21 cellular contexts compared by ENCODE assay signal in genomic region chr1:238501290-238501689, GRCh38.
DNase-seq lines count a peak whose midpoint lies in the region; ATAC-seq, FAIRE-seq and TF ChIP-seq lines count a peak whose summit lies in the region.
"Had no signal": no experiment of that assay in that cellular context is flagged by ENCODE, and none has a peak within 500 bp of the region (broad histone marks: within the 10 kb centered on the region; RNA-seq: fewer than 3 reads in every experiment).

No MANE protein-coding gene starts in this region.

- TF ChIP-seq CTCF in HFFc6 (IDR thresholded peaks at IDR 0.05) (no peak), astrocyte (IDR thresholded peaks at IDR 0.05; ENCODE audit: insufficient read depth, low read depth, low read length) (no peak), sigmoid colon (IDR thresholded peaks at IDR 0.05) (no peak)

- no peak overlapping the region for H3K4me2 ChIP-seq in astrocyte (ENCODE audit: low read length)
- H3K4me2 ChIP-seq: BLaER1, GM23338 had no signal

- H3K4me1 ChIP-seq in astrocyte (ENCODE audit: insufficient read depth, low read length) (no peaks in the 10 kb centered on the region), sigmoid colon (no peaks in the 10 kb centered on the region)
- no peaks in the 10 kb centered on the region for H3K4me1 ChIP-seq in CD4-positive, alpha-beta memory T cell (ENCODE audit: insufficient read depth, low read length)
- H3K4me1 ChIP-seq: BLaER1 had no signal

- CTCF ChIA-PET in CD4-positive, alpha-beta memory T cell (lab: Charles Lee; ENCODE audit: partially characterized antibody): no interaction called here

- DNase-seq in EL: peak; percentile 21
- peak; percentile 18 for DNase-seq in HFFc6
- peak; percentile 10 for DNase-seq in astrocyte (ENCODE audit: low read depth)
- no peak for DNase-seq in CD4-positive, alpha-beta memory T cell
- no peak for DNase-seq in stimulated activated CD4-positive, alpha-beta T cell treated with anti-CD3 and anti-CD28 coated beads, Interleukin-1b, Interleukin-23, amount 100 ng/mL, for 48 hours
- DNase-seq in sigmoid colon: no peak
- DNase-seq: CD4-positive, CD25-positive, alpha-beta regulatory T cell; CD8-positive, alpha-beta memory T cell; DMS 273 treated with DMSO at 0.1 percent for 48 hours; DMS79; GDM1; H9 had no signal

- H3K36me3 Mint-ChIP-seq in HFFc6 (ENCODE audit: low read depth): peaks cover 10% of the 10 kb centered on the region; the same call in 1 of the 2 replicates
- no peaks in the 10 kb centered on the region for H3K36me3 Mint-ChIP-seq in astrocyte (ENCODE audit: low read depth, unreplicated experiment)
- H3K36me3 Mint-ChIP-seq in CD4-positive, alpha-beta memory T cell: no peaks in the 10 kb centered on the region
- H3K36me3 Mint-ChIP-seq: CD4-positive, CD25-positive, alpha-beta regulatory T cell; CD8-positive, alpha-beta memory T cell had no signal

- peak overlapping the region; percentile 58 for H3K4me3 Mint-ChIP-seq in HFFc6
- no peak overlapping the region for H3K4me3 Mint-ChIP-seq in astrocyte (ENCODE audit: unreplicated experiment)
- no peak overlapping the region for H3K4me3 Mint-ChIP-seq in CD4-positive, alpha-beta memory T cell
- H3K4me3 Mint-ChIP-seq: B cell; CD4-positive, CD25-positive, alpha-beta regulatory T cell; CD8-positive, alpha-beta memory T cell; GM23338; H9 had no signal

- no peak overlapping the region for H2AFZ ChIP-seq in astrocyte (ENCODE audit: low read depth, low read length)
- H2AFZ ChIP-seq: GM23338 had no signal

- POLR2A ChIA-PET in CD4-positive, alpha-beta memory T cell (lab: Charles Lee; ENCODE audit: partially characterized antibody): no interaction called here

- no peaks in the 10 kb centered on the region for H3K79me2 ChIP-seq in astrocyte (ENCODE audit: insufficient read depth, low read length)

- WGBS in sigmoid colon, 2 donors: 74 to 79% methylated on average over 3 of the region's 3 CpGs

- TF ChIP-seq POLR2A in sigmoid colon (IDR thresholded peaks at IDR 0.05): no peak

- H3K36me3 ChIP-seq in astrocyte (ENCODE audit: insufficient read depth, low read length) (no peaks in the 10 kb centered on the region), sigmoid colon (no peaks in the 10 kb centered on the region)
- H3K36me3 ChIP-seq in CD4-positive, alpha-beta memory T cell (ENCODE audit: insufficient read depth, low read length): no peaks in the 10 kb centered on the region
- H3K36me3 ChIP-seq: BLaER1 had no signal

- no peaks in the 10 kb centered on the region for H3K9me3 ChIP-seq in astrocyte (ENCODE audit: insufficient read depth, low read depth, low read length)
- H3K9me3 ChIP-seq in CD4-positive, alpha-beta memory T cell (ENCODE audit: control insufficient read depth in 1 of 2, low read length in 2 of 2): peaks cover 0 to 4% of the 10 kb centered on the region in 2 donors
- no peaks in the 10 kb centered on the region for H3K9me3 ChIP-seq in sigmoid colon
- H3K9me3 ChIP-seq: BLaER1 had no signal

- H3K4me1 Mint-ChIP-seq in HFFc6 (ENCODE audit: low read depth) (peaks cover 18% of the 10 kb centered on the region), astrocyte (ENCODE audit: low read depth, unreplicated experiment) (no peaks in the 10 kb centered on the region)
- H3K4me1 Mint-ChIP-seq in CD4-positive, alpha-beta memory T cell: no peaks in the 10 kb centered on the region
- H3K4me1 Mint-ChIP-seq: B cell; CD4-positive, CD25-positive, alpha-beta regulatory T cell; CD8-positive, alpha-beta memory T cell; GM23338; H9 had no signal

- H3K27ac ChIP-seq in astrocyte (ENCODE audit: low read depth, low read length) (no peak overlapping the region), sigmoid colon (no peak overlapping the region)
- no peak overlapping the region for H3K27ac ChIP-seq in CD4-positive, alpha-beta memory T cell (ENCODE audit: low read depth, low read length)
- H3K27ac ChIP-seq: BLaER1, C4-2B had no signal

- TF ChIP-seq EP300 in sigmoid colon (IDR thresholded peaks at IDR 0.05): no peak

- no peaks in the 10 kb centered on the region for H4K20me1 ChIP-seq in astrocyte (ENCODE audit: insufficient read depth, low read length)
- H4K20me1 ChIP-seq: BLaER1 had no signal

- no peak for FAIRE-seq in astrocyte (lab: Jason Lieb, UNC)
- FAIRE-seq: GM12878, GM18507 had no signal

- no peak overlapping the region for H3K9ac ChIP-seq in astrocyte (ENCODE audit: low read length)
- H3K9ac ChIP-seq: BLaER1 had no signal

- H3K4me3 ChIP-seq in astrocyte (ENCODE audit: insufficient read depth, low read depth, low read length): no peak overlapping the region
- no peak overlapping the region for H3K4me3 ChIP-seq in CD4-positive, alpha-beta memory T cell (ENCODE audit: low read length in 2 of 2)
- no peak overlapping the region for H3K4me3 ChIP-seq in sigmoid colon
- H3K4me3 ChIP-seq: BLaER1, GM12878, GM23338 had no signal

- H3K9me3 Mint-ChIP-seq in HFFc6 (peaks cover 9% of the 10 kb centered on the region), astrocyte (ENCODE audit: unreplicated experiment) (peaks cover 2% of the 10 kb centered on the region)
- H3K9me3 Mint-ChIP-seq in CD4-positive, alpha-beta memory T cell: peaks cover 0 to 9% (median 4%) of the 10 kb centered on the region in 8 donors

- H3K27me3 ChIP-seq in astrocyte (ENCODE audit: insufficient read depth, low read length): no peaks in the 10 kb centered on the region
- H3K27me3 ChIP-seq in CD4-positive, alpha-beta memory T cell (ENCODE audit: insufficient read depth, low read length): no peaks in the 10 kb centered on the region
- H3K27me3 ChIP-seq in sigmoid colon: no peaks in the 10 kb centered on the region
- H3K27me3 ChIP-seq: BLaER1 had no signal

- peak overlapping the region; percentile 62 for H3K27ac Mint-ChIP-seq in HFFc6
- no peak overlapping the region for H3K27ac Mint-ChIP-seq in astrocyte (ENCODE audit: unreplicated experiment)
- H3K27ac Mint-ChIP-seq in CD4-positive, alpha-beta memory T cell: no peak overlapping the region
- H3K27ac Mint-ChIP-seq: B cell; CD4-positive, CD25-positive, alpha-beta regulatory T cell; CD8-positive, alpha-beta memory T cell; GM23338; H9 had no signal

- intact Hi-C loops in CD4-positive, alpha-beta memory T cell (cut with micrococcal nuclease): no loop called here
- intact Hi-C loops in sigmoid colon (cut with DNase I): no loop called here

- peak; percentile 38; the same call in 1 of the 3 replicates for ATAC-seq in SK-N-SH treated with all-trans-retinoic acid at 6 μM for 48 hours
- ATAC-seq in HG03521 (IDR thresholded peaks at IDR 0.05; ENCODE audit: unreplicated experiment): no peak
- ATAC-seq: GM12878, GM23338, HCT116 had no signal

- H3K27me3 Mint-ChIP-seq in HFFc6 (ENCODE audit: insufficient read depth): no peaks in the 10 kb centered on the region; the same call in 1 of the 2 replicates
- H3K27me3 Mint-ChIP-seq in astrocyte (ENCODE audit: low read depth, unreplicated experiment): no peaks in the 10 kb centered on the region
- H3K27me3 Mint-ChIP-seq in CD4-positive, alpha-beta memory T cell: no peaks in the 10 kb centered on the region
- H3K27me3 Mint-ChIP-seq: B cell; CD4-positive, CD25-positive, alpha-beta regulatory T cell; CD8-positive, alpha-beta memory T cell had no signal

TF ChIP-seq in SK-N-SH treated with all-trans-retinoic acid at 6 μM for 48 hours, 23 proteins besides CTCF, POLR2A, EP300 and RAD21:
- TF ChIP-seq SNAI2 (CRISPR knock-in tag; IDR thresholded peaks at IDR 0.05) (no peak), ZNF8 (CRISPR knock-in tag; IDR thresholded peaks at IDR 0.05) (no peak), GLIS3 (CRISPR knock-in tag; IDR thresholded peaks at IDR 0.05) (no peak), ZFP3 (CRISPR knock-in tag; IDR thresholded peaks at IDR 0.05) (no peak)
- TF ChIP-seq, protein P1, sequence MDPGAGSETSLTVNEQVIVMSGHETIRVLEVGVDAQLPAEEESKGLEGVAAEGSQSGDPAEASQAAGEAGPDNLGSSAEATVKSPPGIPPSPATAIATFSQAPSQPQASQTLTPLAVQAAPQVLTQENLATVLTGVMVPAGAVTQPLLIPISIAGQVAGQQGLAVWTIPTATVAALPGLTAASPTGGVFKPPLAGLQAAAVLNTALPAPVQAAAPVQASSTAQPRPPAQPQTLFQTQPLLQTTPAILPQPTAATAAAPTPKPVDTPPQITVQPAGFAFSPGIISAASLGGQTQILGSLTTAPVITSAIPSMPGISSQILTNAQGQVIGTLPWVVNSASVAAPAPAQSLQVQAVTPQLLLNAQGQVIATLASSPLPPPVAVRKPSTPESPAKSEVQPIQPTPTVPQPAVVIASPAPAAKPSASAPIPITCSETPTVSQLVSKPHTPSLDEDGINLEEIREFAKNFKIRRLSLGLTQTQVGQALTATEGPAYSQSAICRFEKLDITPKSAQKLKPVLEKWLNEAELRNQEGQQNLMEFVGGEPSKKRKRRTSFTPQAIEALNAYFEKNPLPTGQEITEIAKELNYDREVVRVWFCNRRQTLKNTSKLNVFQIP (CRISPR knock-in tag; IDR thresholded peaks at IDR 0.05; ENCODE audit: borderline replicate concordance, low read depth): no peak

Comparison
In these comparisons a context has a peak if more than half of its experiments do, and no peak if none do; other contexts are left out.
1. DNase-seq: peak in EL (single experiment), HFFc6 (single experiment) and astrocyte (single experiment); none in CD4-positive, alpha-beta memory T cell (0 of 5), stimulated activated CD4-positive, alpha-beta T cell treated with anti-CD3 and anti-CD28 coated beads, Interleukin-1b, Interleukin-23, amount 100 ng/mL, for 48 hours (single experiment) and sigmoid colon (single experiment).